10 cellular contexts compared by ENCODE assay signal in genomic region chr16:20181949-20182348, GRCh38.
"Had no signal": no experiment of that assay in that cellular context is flagged by ENCODE, and none has a peak within 500 bp of the region (broad histone marks: within the 10 kb centered on the region; RNA-seq: fewer than 3 reads in every experiment).

No MANE protein-coding gene starts in this region.

- H3K36me3 ChIP-seq: HAP-1 had no signal

- FAIRE-seq: H54 had no signal

- H3K4me1 ChIP-seq: HAP-1 had no signal

- H3K27ac ChIP-seq: GM23248 had no signal

- H2AFZ ChIP-seq: GM23248 had no signal

- ATAC-seq: GM23338, HCT116 had no signal

- H3K4me2 ChIP-seq: GM23338 had no signal

- H3K9ac ChIP-seq: GM23248 had no signal

- H3K4me3 ChIP-seq: GM23248, GM23338, HAP-1 had no signal

- H3K9me3 ChIP-seq: HAP-1 had no signal

- DNase-seq: GM23248, GOT3, H7, H9, HCEC 1CT, HFFc6 had no signal
